2 cellular contexts compared by ENCODE assay signal in the genomic region with DNA sequence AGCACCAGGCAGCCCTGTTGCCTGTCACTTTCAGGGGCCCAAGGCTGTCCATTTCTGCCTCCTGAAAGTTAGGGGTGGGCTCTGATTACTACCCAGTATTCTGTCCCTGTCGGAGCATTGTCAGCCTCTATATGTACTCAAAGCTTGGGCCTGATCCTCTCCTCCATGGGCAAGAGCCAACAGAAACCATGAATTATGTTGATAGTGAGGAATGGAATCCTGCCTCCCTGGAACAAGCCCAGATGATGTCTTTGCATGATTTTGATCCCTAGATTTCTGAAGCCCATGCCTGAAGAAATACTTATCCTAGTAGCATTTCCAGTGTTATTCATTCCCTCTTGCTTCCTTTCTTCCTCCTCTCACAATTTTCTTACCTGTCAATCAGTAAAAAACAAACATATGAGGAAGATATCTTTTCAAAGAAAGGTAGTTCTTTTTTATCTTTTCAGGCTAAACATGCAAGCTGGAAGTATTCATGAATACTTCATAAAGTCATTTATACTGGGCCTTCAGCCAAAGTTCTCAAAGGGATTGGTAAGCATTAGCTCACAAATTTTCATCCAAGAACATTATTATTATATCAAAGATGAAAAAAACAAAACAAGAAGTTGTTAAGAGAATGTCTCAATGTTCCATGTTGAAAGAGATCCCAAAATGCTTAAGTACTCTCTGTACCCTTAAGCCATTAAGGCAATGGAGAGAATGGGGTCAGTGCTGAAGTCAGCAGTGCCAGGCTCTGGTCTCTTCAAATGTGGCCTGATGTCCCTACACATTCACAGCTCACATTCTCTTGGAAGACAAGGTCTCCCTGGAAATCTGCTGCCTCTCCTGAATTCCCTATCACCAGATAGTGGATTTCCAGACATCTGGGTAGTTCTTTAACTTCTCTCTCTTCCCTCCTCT.
TF ChIP-seq lines count a peak whose summit lies in the region.

No MANE protein-coding gene starts in this region.

TF ChIP-seq in IMR-90, 13 proteins besides CTCF, POLR2A, EP300 and RAD21:
- TF ChIP-seq FOS (IDR thresholded peaks at IDR 0.05; ENCODE audit: low read depth, low read length) (no peak), CEBPB (IDR thresholded peaks at IDR 0.05; ENCODE audit: low read depth, low read length) (no peak), BHLHE40 (IDR thresholded peaks at IDR 0.05; ENCODE audit: low read depth, low read length) (no peak), SMC3 (IDR thresholded peaks at IDR 0.05; ENCODE audit: low read depth, low read length) (no peak), RFX5 (IDR thresholded peaks at IDR 0.05; ENCODE audit: low read depth, low read length) (no peak), RCOR1 (IDR thresholded peaks at IDR 0.05; ENCODE audit: insufficient replicate concordance, low read length) (no peak), MAZ (IDR thresholded peaks at IDR 0.05; ENCODE audit: borderline replicate concordance, low read depth, low read length) (no peak), CHD1 (IDR thresholded peaks at IDR 0.05; ENCODE audit: low read depth, low read length) (no peak), NFE2L2 (IDR thresholded peaks at IDR 0.05; ENCODE audit: low read depth, low read length) (no peak)
- TF ChIP-seq, protein P1, sequence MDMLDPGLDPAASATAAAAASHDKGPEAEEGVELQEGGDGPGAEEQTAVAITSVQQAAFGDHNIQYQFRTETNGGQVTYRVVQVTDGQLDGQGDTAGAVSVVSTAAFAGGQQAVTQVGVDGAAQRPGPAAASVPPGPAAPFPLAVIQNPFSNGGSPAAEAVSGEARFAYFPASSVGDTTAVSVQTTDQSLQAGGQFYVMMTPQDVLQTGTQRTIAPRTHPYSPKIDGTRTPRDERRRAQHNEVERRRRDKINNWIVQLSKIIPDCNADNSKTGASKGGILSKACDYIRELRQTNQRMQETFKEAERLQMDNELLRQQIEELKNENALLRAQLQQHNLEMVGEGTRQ (IDR thresholded peaks at IDR 0.05; ENCODE audit: low read depth, low read length), result no peak
- TF ChIP-seq, protein P2, sequence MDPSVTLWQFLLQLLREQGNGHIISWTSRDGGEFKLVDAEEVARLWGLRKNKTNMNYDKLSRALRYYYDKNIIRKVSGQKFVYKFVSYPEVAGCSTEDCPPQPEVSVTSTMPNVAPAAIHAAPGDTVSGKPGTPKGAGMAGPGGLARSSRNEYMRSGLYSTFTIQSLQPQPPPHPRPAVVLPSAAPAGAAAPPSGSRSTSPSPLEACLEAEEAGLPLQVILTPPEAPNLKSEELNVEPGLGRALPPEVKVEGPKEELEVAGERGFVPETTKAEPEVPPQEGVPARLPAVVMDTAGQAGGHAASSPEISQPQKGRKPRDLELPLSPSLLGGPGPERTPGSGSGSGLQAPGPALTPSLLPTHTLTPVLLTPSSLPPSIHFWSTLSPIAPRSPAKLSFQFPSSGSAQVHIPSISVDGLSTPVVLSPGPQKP (IDR thresholded peaks at IDR 0.05; ENCODE audit: borderline replicate concordance, low read depth, low read length), result no peak

TF ChIP-seq in GM23338, 12 proteins besides CTCF, POLR2A, EP300 and RAD21:
- TF ChIP-seq JUNB (IDR thresholded peaks at IDR 0.05; ENCODE audit: unreplicated experiment) (no peak), CREB1 (CRISPR knock-in tag; IDR thresholded peaks at IDR 0.05; ENCODE audit: low read depth) (no peak)
